In genomic region chr3:185017996-185018395, GRCh38 we compare ENCODE assay signal across 6 cellular contexts.
DNase-seq lines count a peak whose midpoint lies in the region; FAIRE-seq and TF ChIP-seq lines count a peak whose summit lies in the region.
"Not testable (repeated sequence)": the region's sequence is repeated elsewhere in the genome, so short reads cannot be mapped to it uniquely, and the experiment has no call there.

No MANE protein-coding gene starts in this region.

- not testable (repeated sequence) for H3K27ac ChIP-seq in endothelial cell of umbilical vein (ENCODE audit: insufficient read depth, low read depth, low read length)
- H3K27ac ChIP-seq in left ventricle myocardium inferior (replicated peaks) = peak overlapping the region; percentile 45

- dilution Hi-C loops in endothelial cell of umbilical vein (cut with MboI; ENCODE audit: extremely low pct_ligation_motif_present, low sequenced_read_pairs) = not testable (repeated sequence)

- not testable (repeated sequence) for H3K36me3 ChIP-seq in endothelial cell of umbilical vein (ENCODE audit: control insufficient read depth in 2 of 2, extremely low read depth in 1 of 2, insufficient read depth in 2 of 2, low read length in 2 of 2); left ventricle myocardium inferior

- not testable (repeated sequence) for H3K9ac ChIP-seq in endothelial cell of umbilical vein (replicated peaks; ENCODE audit: extremely low read depth, insufficient read depth, low read length)

- peak overlapping the region in 2 of 5 experiments; percentile 26 to 46 for H3K4me3 Mint-ChIP-seq in brain

- H3K4me2 ChIP-seq in endothelial cell of umbilical vein (ENCODE audit: insufficient read depth, low read length) = peak overlapping the region; percentile 58

- POLR2A ChIA-PET in endothelial cell of umbilical vein (lab: Charles Lee) = interaction anchor here (0.8 kb wide), 1 partner anchor 28 kb away, joined by 3 read pairs; no protein-coding TSS in a partner anchor

- BruUV-seq in endothelial cell of umbilical vein (replicated peaks; lab: Mats Ljungman, UMichigan) = not testable (repeated sequence)

- not testable (repeated sequence) for H2AFZ ChIP-seq in endothelial cell of umbilical vein (ENCODE audit: low read depth, low read length)

- not testable (repeated sequence) for H3K4me3 ChIP-seq in endothelial cell of umbilical vein (replicated peaks in 1 of 3; ENCODE audit: insufficient read depth in 1 of 3, low read depth in 1 of 3, low read length in 3 of 3)
- peak overlapping the region; percentile 33 for H3K4me3 ChIP-seq in left ventricle myocardium inferior

- H4K20me1 ChIP-seq in endothelial cell of umbilical vein (replicated peaks; ENCODE audit: control insufficient read depth, extremely low read depth, insufficient read depth, low read length) = not testable (repeated sequence)

- H3K9me3 ChIP-seq in endothelial cell of umbilical vein (replicated peaks; ENCODE audit: control insufficient read depth, insufficient read depth, low read length); left ventricle myocardium inferior (replicated peaks): not testable (repeated sequence)

- H3K79me2 ChIP-seq in endothelial cell of umbilical vein (ENCODE audit: control insufficient read depth, insufficient read depth, low read length) = not testable (repeated sequence)

- H3K9me3 Mint-ChIP-seq in brain = peaks cover 6 to 17% (median 12%) of the 10 kb centered on the region in 5 experiments

- not testable (repeated sequence) for H3K27me3 Mint-ChIP-seq in brain

- H3K27ac Mint-ChIP-seq in brain = peak overlapping the region in 3 of 5 experiments; percentile 46 to 78 (median 70)

- H3K27me3 ChIP-seq in endothelial cell of umbilical vein (ENCODE audit: control insufficient read depth in 2 of 2, insufficient read depth in 2 of 2, low read length in 2 of 2); left ventricle myocardium inferior (ENCODE audit: low read depth): not testable (repeated sequence)

- DNase-seq in NCI-H82 (lab: John Stamatoyannopoulos, UW) = peak; percentile 30
- peak; percentile 77 for DNase-seq in dermis blood vessel endothelial cell
- DNase-seq in endothelial cell of umbilical vein (ENCODE audit: low read depth, low spot score) = peak; percentile 42
- DNase-seq in left ventricle myocardium inferior = not testable (repeated sequence)
- peak; percentile 53 to 76 for DNase-seq in lung microvascular endothelial cell (ENCODE audit: low read depth in 2 of 2)

- not testable (repeated sequence) for H3K9me1 ChIP-seq in endothelial cell of umbilical vein (replicated peaks; ENCODE audit: control insufficient read depth, extremely low read depth, insufficient read depth, low read length)

- TF ChIP-seq CTCF in brain (conservative IDR thresholded peaks at IDR 0.05); endothelial cell of umbilical vein (IDR thresholded peaks at IDR 0.05; ENCODE audit: extremely low read depth in 1 of 2, insufficient read depth in 1 of 2, low read depth in 1 of 2, low read length in 2 of 2); left ventricle myocardium inferior (IDR thresholded peaks at IDR 0.05; ENCODE audit: borderline replicate concordance): not testable (repeated sequence)

- H3K4me1 Mint-ChIP-seq in brain = peaks cover 15% of the 10 kb centered on the region

- peaks cover 47% of the 10 kb centered on the region for H3K36me3 Mint-ChIP-seq in brain

- TF ChIP-seq POLR2A in endothelial cell of umbilical vein (IDR thresholded peaks at IDR 0.05; ENCODE audit: low read depth, low read length) = not testable (repeated sequence)

- intact Hi-C loops in endothelial cell of umbilical vein (cut with micrococcal nuclease) = loop anchor here (5.0 kb wide), 1 partner anchor 141 kb away; no protein-coding TSS in a partner anchor
- intact Hi-C loops in left ventricle myocardium inferior (cut with micrococcal nuclease) = not testable (repeated sequence)

- CTCF ChIA-PET in endothelial cell of umbilical vein (lab: Charles Lee) = not testable (repeated sequence)

- FAIRE-seq in endothelial cell of umbilical vein (lab: Jason Lieb, UNC) = peak; percentile 38

- not testable (repeated sequence) for H3K4me1 ChIP-seq in endothelial cell of umbilical vein (ENCODE audit: control insufficient read depth, extremely low read depth, insufficient read depth, low read length); left ventricle myocardium inferior
